9 cellular contexts compared by ENCODE assay signal in genomic region chr12:105234197-105234596, GRCh38. TPM values are rescaled to one million over a fixed set of nuclear protein-coding genes. Genes with fewer than 3 reads are reported as not detected.
DNase-seq lines count a peak whose midpoint lies in the region; ATAC-seq and TF ChIP-seq lines count a peak whose summit lies in the region.
"Had no signal": no experiment of that assay in that cellular context is flagged by ENCODE, and none has a peak within 500 bp of the region (broad histone marks: within the 10 kb centered on the region; RNA-seq: fewer than 3 reads in every experiment).

No MANE protein-coding gene starts in this region.

- H3K36me3 ChIP-seq in BLaER1 treated with 17β-estradiol and CSF1 and Interleukin-3, amounts not matched to agents 10 nM and 100 nM, result peaks cover 0 to 27% (median 11%) of the 10 kb centered on the region in 11 experiments; a peak in 16 of 22 replicates
- H3K36me3 ChIP-seq in OCI-LY7 (ENCODE audit: insufficient read depth, low read length) (peaks cover 7% of the 10 kb centered on the region), endodermal cell (ENCODE audit: control insufficient read depth, insufficient read depth, low read length) (peaks cover 6% of the 10 kb centered on the region), neuron (ENCODE audit: insufficient read depth, low read length) (peaks cover 7% of the 10 kb centered on the region)

- H3K9ac ChIP-seq in BLaER1 treated with 17β-estradiol and CSF1 and Interleukin-3, amounts not matched to agents 10 nM and 100 nM, result peak overlapping the region in 10 of 11 experiments; percentile 9 to 98 (median 95); a peak in 16 of 22 replicates
- peak overlapping the region; percentile 64 for H3K9ac ChIP-seq in endodermal cell (ENCODE audit: extremely low read depth, low read length, poor library complexity, severe bottlenecking)

- no peaks in the 10 kb centered on the region for H3K9me3 ChIP-seq in BLaER1 treated with 17β-estradiol and CSF1 and Interleukin-3, amounts not matched to agents 10 nM and 100 nM (replicated peaks in 1 of 11)
- H3K9me3 ChIP-seq in OCI-LY7 (ENCODE audit: low read length), result no peaks in the 10 kb centered on the region
- H3K9me3 ChIP-seq in endodermal cell (ENCODE audit: control insufficient read depth, low read length), result no peaks in the 10 kb centered on the region
- H3K9me3 ChIP-seq in neuron (ENCODE audit: low read length), result no peaks in the 10 kb centered on the region

- TF ChIP-seq CTCF in OCI-LY7 (conservative IDR thresholded peaks at IDR 0.05; ENCODE audit: low read length), result no peak
- no peak for TF ChIP-seq CTCF in endodermal cell (conservative IDR thresholded peaks at IDR 0.05)
- no peak for TF ChIP-seq CTCF in GM10266 (IDR thresholded peaks at IDR 0.05; ENCODE audit: control insufficient read depth, insufficient read depth, low read depth, missing control alignments)

- H3K36me3 Mint-ChIP-seq in endodermal cell (ENCODE audit: low read depth), result peaks cover 17% of the 10 kb centered on the region
- H3K36me3 Mint-ChIP-seq: activated naive CD4-positive, alpha-beta T cell treated with anti-CD3 and anti-CD28 coated beads, Interleukin-2, amount 50 U/mL, for 72 hours had no signal

- H3K27me3 Mint-ChIP-seq in endodermal cell (ENCODE audit: insufficient read depth), result peaks cover 5% of the 10 kb centered on the region

- DNase-seq in OCI-LY7 (ENCODE audit: low spot score) (peak; percentile 10), endodermal cell (no peak), cortex of kidney (lab: John Stamatoyannopoulos, UW) (no peak), GM10266 (ENCODE audit: extremely low spot score) (no peak)

- peak overlapping the region; percentile 81 for H3K4me3 Mint-ChIP-seq in endodermal cell

- POLR2A ChIA-PET in OCI-LY7 (lab: Charles Lee), result no interaction called here

- H3K27ac Mint-ChIP-seq in endodermal cell, result no peak overlapping the region

- CTCF ChIA-PET in OCI-LY7 (lab: Charles Lee; ENCODE audit: unreplicated experiment), result no interaction called here

- H3K79me2 ChIP-seq in OCI-LY7 (ENCODE audit: insufficient read depth, low read depth, low read length), result peaks cover 13% of the 10 kb centered on the region; the same call in 1 of the 2 replicates

- H3K4me3 ChIP-seq in BLaER1 treated with 17β-estradiol and CSF1 and Interleukin-3, amounts not matched to agents 10 nM and 100 nM, result peak overlapping the region in 7 of 10 experiments; percentile 73 to 94 (median 82); a peak in 11 of 20 replicates
- H3K4me3 ChIP-seq in OCI-LY7 (ENCODE audit: low read depth, low read length, poor library complexity, severe bottlenecking) (peak overlapping the region; percentile 80), endodermal cell (ENCODE audit: low read length) (peak overlapping the region; percentile 92), neuron (ENCODE audit: low read length) (peak overlapping the region; percentile 93)

- H3K4me1 ChIP-seq in BLaER1 treated with 17β-estradiol and CSF1 and Interleukin-3, amounts not matched to agents 10 nM and 100 nM, result peaks cover 29 to 70% (median 43%) of the 10 kb centered on the region in 10 experiments
- H3K4me1 ChIP-seq in OCI-LY7 (ENCODE audit: insufficient read depth, low read length, poor library complexity, severe bottlenecking) (peaks cover 26% of the 10 kb centered on the region), endodermal cell (ENCODE audit: control insufficient read depth, insufficient read depth, low read length) (peaks cover 4% of the 10 kb centered on the region), neuron (ENCODE audit: insufficient read depth, low read length) (peaks cover 52% of the 10 kb centered on the region)

- peak overlapping the region in 4 of 11 experiments; percentile 87 to 98 (median 96); a peak in 6 of 22 replicates for H3K27ac ChIP-seq in BLaER1 treated with 17β-estradiol and CSF1 and Interleukin-3, amounts not matched to agents 10 nM and 100 nM
- H3K27ac ChIP-seq in OCI-LY7 (ENCODE audit: low read depth, low read length, poor library complexity, severe bottlenecking), result no peak overlapping the region
- no peak overlapping the region for H3K27ac ChIP-seq in endodermal cell (ENCODE audit: low read depth, low read length)

- H3K27me3 ChIP-seq in BLaER1 treated with 17β-estradiol and CSF1 and Interleukin-3, amounts not matched to agents 10 nM and 100 nM, result no peaks in the 10 kb centered on the region
- H3K27me3 ChIP-seq in endodermal cell (ENCODE audit: control insufficient read depth, insufficient read depth, low read length, poor library complexity, severe bottlenecking) (peaks cover 12% of the 10 kb centered on the region), neuron (ENCODE audit: insufficient read depth, low read length) (no peaks in the 10 kb centered on the region)

- peaks cover 14% of the 10 kb centered on the region for H3K4me1 Mint-ChIP-seq in endodermal cell

- H3K9me2 ChIP-seq in OCI-LY7 (ENCODE audit: insufficient read depth, low read length), result no peaks in the 10 kb centered on the region

- intact Hi-C loops in OCI-LY7 (cut with micrococcal nuclease; ENCODE audit: unreplicated experiment), result no loop called here

- no peak for ATAC-seq in GM18858 (IDR thresholded peaks at IDR 0.05; ENCODE audit: unreplicated experiment)
- ATAC-seq in GM19467 (IDR thresholded peaks at IDR 0.05; ENCODE audit: unreplicated experiment), result no peak
- ATAC-seq: activated naive CD4-positive, alpha-beta T cell treated with anti-CD3 and anti-CD28 coated beads, Interleukin-2, amount 50 U/mL, for 72 hours had no signal

- peak overlapping the region; percentile 75 to 96 (median 91) for H3K4me2 ChIP-seq in BLaER1 treated with 17β-estradiol and CSF1 and Interleukin-3, amounts not matched to agents 10 nM and 100 nM
- peak overlapping the region; percentile 89 for H3K4me2 ChIP-seq in OCI-LY7 (ENCODE audit: low read length)

- H4K20me1 ChIP-seq in BLaER1 treated with 17β-estradiol and CSF1 and Interleukin-3, amounts not matched to agents 10 nM and 100 nM, result peaks cover 0 to 35% (median 5%) of the 10 kb centered on the region in 11 experiments; a peak in 7 of 22 replicates
- H4K20me1 ChIP-seq in OCI-LY7 (ENCODE audit: insufficient read depth, low read length), result no peaks in the 10 kb centered on the region

- no peaks in the 10 kb centered on the region for H3K9me3 Mint-ChIP-seq in endodermal cell
- H3K9me3 Mint-ChIP-seq: activated naive CD4-positive, alpha-beta T cell treated with anti-CD3 and anti-CD28 coated beads, Interleukin-2, amount 50 U/mL, for 72 hours had no signal

- H2AFZ ChIP-seq in OCI-LY7 (ENCODE audit: low read length) (no peak overlapping the region; the same call in 1 of the 2 replicates), neuron (ENCODE audit: low read depth, low read length) (no peak overlapping the region)

- no TSS peak for BruUV-seq in OCI-LY7 (replicated peaks; lab: Mats Ljungman, UMichigan)

- WGBS in endodermal cell (ENCODE audit: insufficient coverage in 1 of 2, insufficient read length in 1 of 2), 2 experiments, result 82% methylated on average over 1 of the region's 1 CpG; no CpG with 5 or more reads in 1 of the 2 experiments

RNA-seq across cellular contexts. Expression of gene APPL2, which starts 1.8 kb away (rescaled TPM):
- 18.8 and 20.9 TPM in 2 replicates for total RNA-seq in OCI-LY7 (2014; rRNA removed; shearing (Covaris generic))
- total RNA-seq in OCI-LY7 (2022) (29.1 and 37.5 TPM in 2 replicates), endodermal cell (10 to 100 TPM; 31.8 to 35.2 TPM)
- 40.4 TPM for polyA plus RNA-seq in endodermal cell (2013, experiment 1 of 2)
- 37.2 TPM for polyA plus RNA-seq in endodermal cell (2013, experiment 2 of 2)
